Comparison of ENCODE assay signal across 8 cellular contexts in the genomic region with DNA sequence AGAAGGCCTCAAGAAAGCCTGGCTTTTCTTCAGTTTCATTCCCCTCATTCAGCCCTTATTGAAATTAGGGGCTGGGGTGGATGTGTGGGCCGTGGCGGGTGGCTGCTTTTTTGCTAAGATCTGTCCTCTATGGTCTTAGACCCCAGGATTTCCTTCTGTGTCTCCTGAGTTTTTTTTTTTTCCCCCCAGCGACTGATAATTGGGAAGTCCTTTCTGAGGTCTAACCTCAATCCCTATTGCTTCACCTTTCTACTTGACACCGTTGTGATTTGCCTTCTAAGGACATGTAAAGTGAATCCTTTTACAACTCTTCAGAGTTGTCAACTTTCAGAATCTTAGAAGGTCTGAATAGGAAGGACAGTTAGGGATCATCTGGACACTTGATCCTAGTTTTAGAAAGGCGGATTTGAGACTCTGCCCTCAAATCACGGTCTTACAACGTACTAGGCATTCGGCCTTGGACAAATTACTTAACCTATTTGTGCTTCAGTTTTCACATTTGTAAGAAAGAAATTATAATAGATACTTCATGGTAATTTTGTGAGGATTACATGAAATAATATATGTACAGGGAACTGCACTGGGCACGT. TPM values are rescaled to one million over a fixed set of nuclear protein-coding genes. Genes with fewer than 3 reads are reported as not detected.
DNase-seq lines count a peak whose midpoint lies in the region; ATAC-seq and TF ChIP-seq lines count a peak whose summit lies in the region.

No MANE protein-coding gene starts in this region.

- peaks cover 28% of the 10 kb centered on the region for H3K4me1 ChIP-seq in osteoblast (ENCODE audit: insufficient read depth, low read length)

- no peaks in the 10 kb centered on the region for H4K20me1 ChIP-seq in osteoblast (ENCODE audit: insufficient read depth, low read length)

- H3K27me3 ChIP-seq in MG63 (no peaks in the 10 kb centered on the region), osteoblast (ENCODE audit: insufficient read depth, low read length) (no peaks in the 10 kb centered on the region)

- H3K4me3 ChIP-seq in MG63, result peak overlapping the region; percentile 53
- H3K4me3 ChIP-seq in epithelial cell of esophagus (ENCODE audit: low read length), result peak overlapping the region; percentile 75
- H3K4me3 ChIP-seq in osteoblast (ENCODE audit: insufficient read depth, low read length), result peak overlapping the region; percentile 88

- H3K9me3 ChIP-seq in MG63 (no peaks in the 10 kb centered on the region), osteoblast (ENCODE audit: low read depth, low read length) (no peaks in the 10 kb centered on the region)

- H2AFZ ChIP-seq in osteoblast (ENCODE audit: low read length), result peak overlapping the region; percentile 73

- TF ChIP-seq CTCF in C4-2B (conservative IDR thresholded peaks at IDR 0.05), result no peak
- no peak for TF ChIP-seq CTCF in epithelial cell of esophagus (IDR thresholded peaks at IDR 0.05; ENCODE audit: insufficient read depth, low read depth, low read length, missing control alignments)
- TF ChIP-seq CTCF in osteoblast (IDR thresholded peaks at IDR 0.05; ENCODE audit: extremely low read depth, low read depth, low read length), result no peak
- no peak for TF ChIP-seq CTCF in GM20000 (IDR thresholded peaks at IDR 0.05; ENCODE audit: extremely low read depth, missing control alignments)

- H3K36me3 ChIP-seq in MG63 (no peaks in the 10 kb centered on the region), osteoblast (ENCODE audit: insufficient read depth, low read length) (no peaks in the 10 kb centered on the region)

- H3K4me2 ChIP-seq in osteoblast (ENCODE audit: insufficient read depth, low read length), result peak overlapping the region; percentile 90

- no peak for DNase-seq in MG63
- DNase-seq in epithelial cell of esophagus (ENCODE audit: low read depth), result no peak
- peak; percentile 66 for DNase-seq in osteoblast (ENCODE audit: insufficient read length, low spot score, missing footprints)
- DNase-seq in activated naive CD4-positive, alpha-beta T cell treated with anti-CD3 and anti-CD28 coated beads, Interleukin-2, amount 50 U/mL, for 16 hours, result no peak
- no peak for DNase-seq in activated CD4-positive, alpha-beta T cell treated with anti-CD3 and anti-CD28 coated beads, Interleukin-2, amount 50 U/mL, for 4 hours
- no peak for DNase-seq in GM20000 (ENCODE audit: low spot score)

- no peak for ATAC-seq in GM21367 (IDR thresholded peaks at IDR 0.05; ENCODE audit: unreplicated experiment)

- H3K27ac ChIP-seq in C4-2B (peak overlapping the region; percentile 86), osteoblast (ENCODE audit: low read depth, low read length) (peak overlapping the region; percentile 97)

- H3K79me2 ChIP-seq in osteoblast (ENCODE audit: insufficient read depth, low read length), result no peaks in the 10 kb centered on the region

RNA-seq across cellular contexts. Expression of a gene that starts 4.4 kb away (rescaled TPM):
- not detected in 2 replicates for total RNA-seq in MG63 (2014; rRNA removed; shearing (Covaris generic); ENCODE audit: low replicate concordance)
- 0.36 TPM in 1 of 2 replicates, not detected in the other for total RNA-seq in osteoblast

RNA-seq across cellular contexts. Expression of a gene that starts 24.7 kb away (rescaled TPM):
- 0.89 TPM in 1 of 2 replicates, not detected in the other for total RNA-seq in MG63 (2014; rRNA removed; shearing (Covaris generic); ENCODE audit: low replicate concordance)
- total RNA-seq in osteoblast, result 0.72 and 0.88 TPM in 2 replicates

RNA-seq across cellular contexts. Expression of a gene that starts 34.9 kb away (rescaled TPM):
- total RNA-seq in MG63 (2014; rRNA removed; shearing (Covaris generic); ENCODE audit: low replicate concordance), result 243 and 381 TPM in 2 replicates
- total RNA-seq in osteoblast, result 96.9 and 104 TPM in 2 replicates

RNA-seq across cellular contexts. Expression of a gene that starts 59.0 kb away (rescaled TPM):
- total RNA-seq in MG63 (2014; rRNA removed; shearing (Covaris generic); ENCODE audit: low replicate concordance), result 0.13 TPM in 1 of 2 replicates, not detected in the other
- total RNA-seq in osteoblast, result 1.4 and 2.7 TPM in 2 replicates

RNA-seq across cellular contexts. Expression of a gene that starts 59.2 kb away (rescaled TPM):
- 74.3 and 91.5 TPM in 2 replicates for total RNA-seq in MG63 (2014; rRNA removed; shearing (Covaris generic); ENCODE audit: low replicate concordance)
- total RNA-seq in osteoblast, result 336 and 401 TPM in 2 replicates
